Comparison of ENCODE assay signal across 8 cellular contexts in genomic region chr19:7535035-7535992, GRCh38. TPM values are rescaled to one million over a fixed set of nuclear protein-coding genes. Genes with fewer than 3 reads are reported as not detected.
DNase-seq lines count a peak whose midpoint lies in the region; ATAC-seq and TF ChIP-seq lines count a peak whose summit lies in the region.

TSS of gene PNPLA6 (plus strand) at chr19:7535717. CDS start at chr19:7535789, 72 bp downstream.

- H3K9me3 ChIP-seq in right cardiac atrium (ENCODE audit: control insufficient read depth, low read length) (no peaks in the 10 kb centered on the region), vagina (no peaks in the 10 kb centered on the region)

- H3K4me3 Mint-ChIP-seq in T-helper 2 cell treated with Interferon-gamma antibody and Interleukin-4, amounts not matched to agents 5 μg/mL and 100 μg/mL, for 36 hours: peak within 1 kb of the TSS; percentile 94

- under 1% methylated on average over 77 of the region's 77 CpGs for WGBS in right cardiac atrium

- H3K36me3 ChIP-seq in rectal smooth muscle tissue (ENCODE audit: control insufficient read depth, insufficient read depth, low read length): peaks cover 3% of the 10 kb centered on the region
- peaks cover 0 to 38% of the 10 kb centered on the region in 2 donors for H3K36me3 ChIP-seq in vagina

- H3K36me3 Mint-ChIP-seq in T-helper 2 cell treated with Interferon-gamma antibody and Interleukin-4, amounts not matched to agents 5 μg/mL and 100 μg/mL, for 36 hours (ENCODE audit: low read depth): peaks cover 15% of the 10 kb centered on the region

- peaks cover 13% of the 10 kb centered on the region for H3K4me1 Mint-ChIP-seq in T-helper 2 cell treated with Interferon-gamma antibody and Interleukin-4, amounts not matched to agents 5 μg/mL and 100 μg/mL, for 36 hours (ENCODE audit: low read depth)

- H3K27me3 Mint-ChIP-seq in T-helper 2 cell treated with Interferon-gamma antibody and Interleukin-4, amounts not matched to agents 5 μg/mL and 100 μg/mL, for 36 hours (ENCODE audit: low read depth): no peaks in the 10 kb centered on the region

- peak within 1 kb of the TSS; percentile 72 for H3K9ac ChIP-seq in rectal smooth muscle tissue (ENCODE audit: low read length)

- H3K27ac ChIP-seq in right cardiac atrium (ENCODE audit: low read length) (peak within 1 kb of the TSS; percentile 55), rectal smooth muscle tissue (ENCODE audit: low read depth, low read length) (peak within 1 kb of the TSS; percentile 95), vagina (peak within 1 kb of the TSS; percentile 92)

- peak in 1 of 2 donors; percentile 44 for TF ChIP-seq POLR2A in vagina (IDR thresholded peaks at IDR 0.05)

- intact Hi-C loops in right cardiac atrium (cut with DNase I) (no loop called here), vagina (cut with DNase I) (no loop called here)

- H3K4me3 ChIP-seq in right cardiac atrium (ENCODE audit: low read length): peak within 1 kb of the TSS; percentile 53
- H3K4me3 ChIP-seq in rectal smooth muscle tissue (ENCODE audit: low read length): peak within 1 kb of the TSS; percentile 99
- H3K4me3 ChIP-seq in vagina: peak within 1 kb of the TSS; percentile 74 to 96

- H3K27ac Mint-ChIP-seq in T-helper 2 cell treated with Interferon-gamma antibody and Interleukin-4, amounts not matched to agents 5 μg/mL and 100 μg/mL, for 36 hours: peak within 1 kb of the TSS; percentile 86

- H3K27me3 ChIP-seq in right cardiac atrium (ENCODE audit: control insufficient read depth, insufficient read depth) (no peaks in the 10 kb centered on the region), rectal smooth muscle tissue (ENCODE audit: control insufficient read depth, insufficient read depth, low read length) (no peaks in the 10 kb centered on the region), vagina (no peaks in the 10 kb centered on the region)

- no peaks in the 10 kb centered on the region for H3K4me1 ChIP-seq in right cardiac atrium (ENCODE audit: control insufficient read depth, insufficient read depth, low read length)
- H3K4me1 ChIP-seq in rectal smooth muscle tissue (ENCODE audit: control insufficient read depth, insufficient read depth, low read length): no peaks in the 10 kb centered on the region
- H3K4me1 ChIP-seq in vagina: peaks cover 19% of the 10 kb centered on the region

- H3K9me3 Mint-ChIP-seq in T-helper 2 cell treated with Interferon-gamma antibody and Interleukin-4, amounts not matched to agents 5 μg/mL and 100 μg/mL, for 36 hours: no peaks in the 10 kb centered on the region

- peak; percentile 72 for ATAC-seq in GM18498 (IDR thresholded peaks at IDR 0.05; ENCODE audit: unreplicated experiment)
- peak; percentile 70 for ATAC-seq in HG02938 (IDR thresholded peaks at IDR 0.05; ENCODE audit: unreplicated experiment)
- peak; percentile 84 to 87 for ATAC-seq in right cardiac atrium

- TF ChIP-seq CTCF in vagina (IDR thresholded peaks at IDR 0.05): no peak

- DNase-seq in NCI-H187 treated with DMSO at 0.1 percent for 48 hours (lab: John Stamatoyannopoulos, UW) (peak; percentile 24), anterior cingulate cortex (lab: John Stamatoyannopoulos, UW) (peak; percentile 41 to 98 (median 92)), right cardiac atrium (peak; percentile 97 to 99 (median 98)), vagina (ENCODE audit: extremely low spot score in 2 of 2) (peak in 1 of 2 donors; percentile 94)
- peak; percentile 94 for DNase-seq in T-helper 2 cell treated with Interferon-gamma antibody and Interleukin-4, amounts not matched to agents 5 μg/mL and 100 μg/mL, for 36 hours (ENCODE audit: low spot score)

RNA-seq across cellular contexts. Expression of gene PNPLA6, which starts in this region (rescaled TPM):
- total RNA-seq in right cardiac atrium: 10 to 100 TPM; 53.4 to 70.9 (median 65.4) TPM
- polyA plus RNA-seq in right cardiac atrium: 33.5 TPM
- 47.4 TPM for total RNA-seq in vagina
